In genomic region chr7:76076995-76077394, GRCh38 we compare ENCODE assay signal across 19 cellular contexts.
"Had no signal": no experiment of that assay in that cellular context is flagged by ENCODE, and none has a peak within 500 bp of the region (broad histone marks: within the 10 kb centered on the region; RNA-seq: fewer than 3 reads in every experiment).

No MANE protein-coding gene starts in this region.

- H3K27me3 Mint-ChIP-seq: naive thymus-derived CD4-positive, alpha-beta T cell; stimulated activated naive CD8-positive, alpha-beta T cell treated with anti-CD3 and anti-CD28 coated beads, Interleukin-15, Interleukin-2, amounts not matched to agents 100 ng/mL and 50 ng/mL, for 24 hours had no signal

- H3K4me3 ChIP-seq: coronary artery, hepatocyte, psoas muscle, right lobe of liver, testis, tibial nerve had no signal

- H3K9me3 Mint-ChIP-seq: stimulated activated naive CD8-positive, alpha-beta T cell treated with anti-CD3 and anti-CD28 coated beads, Interleukin-15, Interleukin-2, amounts not matched to agents 100 ng/mL and 50 ng/mL, for 24 hours had no signal

- FAIRE-seq: islet of Langerhans had no signal

- H3K36me3 Mint-ChIP-seq: stimulated activated memory B cell treated with anti-CD40 and anti-IgM and Interleukin-4, amounts not matched to agents 10 μg/mL and 1 μg/mL and 100 μg/mL, for 72 hours had no signal

- H3K36me3 ChIP-seq: neutrophil, tibial nerve had no signal

- H3K79me2 ChIP-seq: hepatocyte had no signal

- H3K27me3 ChIP-seq: hepatocyte, neutrophil, right lobe of liver, testis, tibial nerve had no signal

- H2AFZ ChIP-seq: hepatocyte had no signal

- H3K4me1 Mint-ChIP-seq: endodermal cell; stimulated activated memory B cell treated with anti-CD40 and anti-IgM and Interleukin-4, amounts not matched to agents 10 μg/mL and 1 μg/mL and 100 μg/mL, for 72 hours had no signal

- DNase-seq: effector CD4-positive, alpha-beta T cell; endodermal cell; foreskin melanocyte; head of caudate nucleus; kidney glomerular epithelial cell; naive thymus-derived CD4-positive, alpha-beta T cell; psoas muscle; retina; right lobe of liver; stimulated activated CD4-positive, alpha-beta T cell treated with anti-CD3 and anti-CD28 coated beads, Interleukin-4, amount 100 ng/mL, for 1 hour; stimulated activated CD8-positive, alpha-beta memory T cell treated with anti-CD3 and anti-CD28 coated beads, Interleukin-4, amount 100 ng/mL, for 48 hours; testis had no signal

- H3K27ac Mint-ChIP-seq: endodermal cell; stimulated activated memory B cell treated with anti-CD40 and anti-IgM and Interleukin-4, amounts not matched to agents 10 μg/mL and 1 μg/mL and 100 μg/mL, for 72 hours; stimulated activated naive CD8-positive, alpha-beta T cell treated with anti-CD3 and anti-CD28 coated beads, Interleukin-15, Interleukin-2, amounts not matched to agents 100 ng/mL and 50 ng/mL, for 24 hours had no signal

- H3K4me3 Mint-ChIP-seq: endodermal cell; stimulated activated memory B cell treated with anti-CD40 and anti-IgM and Interleukin-4, amounts not matched to agents 10 μg/mL and 1 μg/mL and 100 μg/mL, for 72 hours; stimulated activated naive CD8-positive, alpha-beta T cell treated with anti-CD3 and anti-CD28 coated beads, Interleukin-15, Interleukin-2, amounts not matched to agents 100 ng/mL and 50 ng/mL, for 24 hours had no signal

- H3K4me1 ChIP-seq: psoas muscle, right lobe of liver had no signal

- H3K27ac ChIP-seq: coronary artery, hepatocyte, neutrophil, psoas muscle, right lobe of liver, testis, tibial nerve had no signal

- H3K4me2 ChIP-seq: hepatocyte had no signal

- ATAC-seq: naive thymus-derived CD4-positive, alpha-beta T cell; psoas muscle; right lobe of liver; stimulated activated memory B cell treated with anti-CD40 and anti-IgM and Interleukin-4, amounts not matched to agents 10 μg/mL and 1 μg/mL and 100 μg/mL, for 72 hours had no signal

- H3K9me3 ChIP-seq: neutrophil, psoas muscle, right lobe of liver, testis had no signal
